Comparison of ENCODE assay signal across 2 cellular contexts in genomic region chr19:44697670-44698034, GRCh38.
TF ChIP-seq lines count a peak whose summit lies in the region.

No MANE protein-coding gene starts in this region.

TF ChIP-seq in A549, 52 proteins besides CTCF, POLR2A, EP300 and RAD21:
- 0 out of 2 replicates have a peak, but pooled peaks have one; percentile 14 for TF ChIP-seq KDM1A (IDR thresholded peaks at IDR 0.05; ENCODE audit: low read depth)
- TF ChIP-seq GATA3 (IDR thresholded peaks at IDR 0.05; ENCODE audit: borderline replicate concordance), result no peak
- no peak for TF ChIP-seq HMGXB4 (CRISPR knock-in tag; IDR thresholded peaks at IDR 0.05; ENCODE audit: borderline replicate concordance)
- peak; percentile 99 for TF ChIP-seq ZFP36 (IDR thresholded peaks at IDR 0.05; ENCODE audit: borderline replicate concordance, partially characterized antibody)
TF ChIP-seq in A549: peak in this region for 2.

TF ChIP-seq in H1, 55 proteins besides CTCF, POLR2A, EP300 and RAD21:
- TF ChIP-seq POU5F1 (IDR thresholded peaks at IDR 0.05; ENCODE audit: low read depth, low read length) (no peak), CREB1 (IDR thresholded peaks at IDR 0.05) (no peak), KDM5A (IDR thresholded peaks at IDR 0.05; ENCODE audit: low read length) (no peak), CTBP2 (IDR thresholded peaks at IDR 0.05; ENCODE audit: borderline replicate concordance, insufficient read depth, insufficient read length, low read length) (no peak), ASH2L (IDR thresholded peaks at IDR 0.05; ENCODE audit: low read length) (no peak), E2F6 (IDR thresholded peaks at IDR 0.05) (no peak), KDM4A (IDR thresholded peaks at IDR 0.05; ENCODE audit: low read depth, low read length, severe bottlenecking) (no peak)
